Comparison of ENCODE assay signal across 15 cellular contexts in genomic region chr18:70292628-70293027, GRCh38. TPM values are rescaled to one million over a fixed set of nuclear protein-coding genes. Genes with fewer than 3 reads are reported as not detected.
DNase-seq lines count a peak whose midpoint lies in the region; ATAC-seq and TF ChIP-seq lines count a peak whose summit lies in the region.
"Had no signal": no experiment of that assay in that cellular context is flagged by ENCODE, and none has a peak within 500 bp of the region (broad histone marks: within the 10 kb centered on the region; RNA-seq: fewer than 3 reads in every experiment).

No MANE protein-coding gene starts in this region.

- TF ChIP-seq POLR2A in adrenal gland (IDR thresholded peaks at IDR 0.05) = no peak
- TF ChIP-seq POLR2A in testis (IDR thresholded peaks at IDR 0.05) = no peak

- H3K36me3 ChIP-seq in BLaER1 treated with 17β-estradiol and CSF1 and Interleukin-3, amounts not matched to agents 10 nM and 100 nM = peaks cover 0 to 26% (median 5%) of the 10 kb centered on the region in 11 experiments; a peak in 6 of 22 replicates
- H3K36me3 ChIP-seq in HEK293 (ENCODE audit: control insufficient read depth in 2 of 2, insufficient read depth in 1 of 2, low read length in 2 of 2) (no peaks in the 10 kb centered on the region; a peak in 1 of 3 replicates), mucosa of descending colon (ENCODE audit: low read depth) (no peaks in the 10 kb centered on the region), adrenal gland (replicated peaks in 1 of 2) (no peaks in the 10 kb centered on the region), testis (ENCODE audit: low read depth, missing control alignments) (no peaks in the 10 kb centered on the region)
- H3K36me3 ChIP-seq in CD8-positive, alpha-beta T cell (ENCODE audit: insufficient read depth, low read length) = no peaks in the 10 kb centered on the region
- H3K36me3 ChIP-seq: suprapubic skin had no signal

- H3K4me2 ChIP-seq in BLaER1 treated with 17β-estradiol and CSF1 and Interleukin-3, amounts not matched to agents 10 nM and 100 nM = peak overlapping the region; percentile 41 to 98 (median 73)

- H3K27ac Mint-ChIP-seq in WTC11 = peak overlapping the region; percentile 12
- no peak overlapping the region for H3K27ac Mint-ChIP-seq in CD8-positive, alpha-beta T cell
- H3K27ac Mint-ChIP-seq: activated B cell treated with CpG ODN at 0.5 μM for 24 hours; activated CD8-positive, alpha-beta T cell treated with anti-CD3 and anti-CD28 coated beads, Interleukin-2, amount 10 ng/mL, durations not matched to agents 7 days and 5 days; activated naive CD8-positive, alpha-beta T cell treated with anti-CD3 and anti-CD28 coated beads for 36 hours had no signal

- H3K4me3 ChIP-seq in BLaER1 treated with 17β-estradiol and CSF1 and Interleukin-3, amounts not matched to agents 10 nM and 100 nM = peak overlapping the region in 2 of 10 experiments; percentile 13 to 82; a peak in 2 of 20 replicates
- H3K4me3 ChIP-seq in HEK293 (ENCODE audit: low read depth, low read length) (no peak overlapping the region), mucosa of descending colon (no peak overlapping the region), adrenal gland (no peak overlapping the region), testis (no peak overlapping the region)
- H3K4me3 ChIP-seq in CD8-positive, alpha-beta T cell (ENCODE audit: low read depth, low read length) = no peak overlapping the region
- H3K4me3 ChIP-seq: suprapubic skin had no signal

- no peak overlapping the region for H3K4me3 Mint-ChIP-seq in WTC11
- H3K4me3 Mint-ChIP-seq in CD8-positive, alpha-beta T cell = no peak overlapping the region
- H3K4me3 Mint-ChIP-seq: activated B cell treated with CpG ODN at 0.5 μM for 24 hours; activated CD8-positive, alpha-beta T cell treated with anti-CD3 and anti-CD28 coated beads, Interleukin-2, amount 10 ng/mL, durations not matched to agents 7 days and 5 days; activated naive CD8-positive, alpha-beta T cell treated with anti-CD3 and anti-CD28 coated beads for 36 hours had no signal

- WGBS in adrenal gland, 4 donors = 57 to 76% (median 73%) methylated on average over 5 of the region's 5 CpGs
- 87 to 91% methylated on average over 5 of the region's 5 CpGs for WGBS in testis, 2 donors

- POLR2A ChIA-PET in HEK293 (lab: Yijun Ruan, JAX) = no interaction called here
- POLR2A ChIA-PET in WTC11 (lab: Charles Lee) = no interaction called here
- POLR2A ChIA-PET in CD8-positive, alpha-beta T cell (lab: Charles Lee) = no interaction called here

- peaks cover 0 to 5% (median 0%) of the 10 kb centered on the region in 11 experiments; a peak in 1 of 22 replicates for H3K9me3 ChIP-seq in BLaER1 treated with 17β-estradiol and CSF1 and Interleukin-3, amounts not matched to agents 10 nM and 100 nM (replicated peaks in 1 of 11)
- H3K9me3 ChIP-seq in HEK293 (ENCODE audit: control insufficient read depth, insufficient read depth, low read depth, low read length) (no peaks in the 10 kb centered on the region), mucosa of descending colon (no peaks in the 10 kb centered on the region), adrenal gland (replicated peaks in 1 of 3) (no peaks in the 10 kb centered on the region), testis (no peaks in the 10 kb centered on the region)
- no peaks in the 10 kb centered on the region for H3K9me3 ChIP-seq in CD8-positive, alpha-beta T cell (ENCODE audit: low read length)
- H3K9me3 ChIP-seq: suprapubic skin had no signal

- no peaks in the 10 kb centered on the region for H3K9me3 Mint-ChIP-seq in WTC11
- no peaks in the 10 kb centered on the region for H3K9me3 Mint-ChIP-seq in CD8-positive, alpha-beta T cell
- H3K9me3 Mint-ChIP-seq: activated B cell treated with CpG ODN at 0.5 μM for 24 hours; activated naive CD8-positive, alpha-beta T cell treated with anti-CD3 and anti-CD28 coated beads for 36 hours had no signal

- no peak for TF ChIP-seq CTCF in HEK293 (tag by site-specific recombination; IDR thresholded peaks at IDR 0.05)
- no peak for TF ChIP-seq CTCF in WTC11 (IDR thresholded peaks at IDR 0.05)
- TF ChIP-seq CTCF in mucosa of descending colon (IDR thresholded peaks at IDR 0.05) = no peak
- no peak for TF ChIP-seq CTCF in adrenal gland (IDR thresholded peaks at IDR 0.05)
- TF ChIP-seq CTCF in testis (IDR thresholded peaks at IDR 0.05) = no peak
- no peak for TF ChIP-seq CTCF in CD8-positive, alpha-beta T cell (IDR thresholded peaks at IDR 0.05)

- peak overlapping the region in 2 of 11 experiments; percentile 11 to 32; a peak in 2 of 22 replicates for H3K27ac ChIP-seq in BLaER1 treated with 17β-estradiol and CSF1 and Interleukin-3, amounts not matched to agents 10 nM and 100 nM
- H3K27ac ChIP-seq in HEK293 (ENCODE audit: extremely low read depth, low read depth, low read length) (no peak overlapping the region; the same call in 1 of the 2 replicates), adrenal gland (peak overlapping the region in 1 of 5 donors; percentile 28), testis (no peak overlapping the region)
- no peak overlapping the region for H3K27ac ChIP-seq in CD8-positive, alpha-beta T cell (ENCODE audit: low read depth, low read length)
- H3K27ac ChIP-seq: HL-60, suprapubic skin had no signal

- CTCF ChIA-PET in HEK293 (lab: Yijun Ruan, JAX) (interaction anchor here (1.5 kb wide), 1 partner anchor 142 kb away, joined by 3 read pairs; no protein-coding TSS in a partner anchor), WTC11 (lab: Charles Lee) (interaction anchor here (1.0 kb wide), 1 partner anchor 141 kb away, joined by 3 read pairs; no protein-coding TSS in a partner anchor)
- CTCF ChIA-PET in CD8-positive, alpha-beta T cell (lab: Charles Lee) = no interaction called here

- intact Hi-C loops in mucosa of descending colon (cut with DNase I, micrococcal nuclease) (loop anchor here in 1 of 2 donors (10.0 kb wide), 1 partner anchor 88 kb away; the partner anchor contains the start of gene RTTN), adrenal gland (cut with DNase I) (no loop called here), testis (cut with DNase I; ENCODE audit: low total_unique reads) (no loop called here)
- intact Hi-C loops in CD8-positive, alpha-beta T cell (cut with DNase I, micrococcal nuclease) = no loop called here

- H3K27me3 Mint-ChIP-seq in WTC11 (ENCODE audit: low read depth) = peaks cover 2% of the 10 kb centered on the region; the same call in 1 of the 2 replicates
- peaks cover 39% of the 10 kb centered on the region for H3K27me3 Mint-ChIP-seq in CD8-positive, alpha-beta T cell (ENCODE audit: low read depth)

- peaks cover 61% of the 10 kb centered on the region for H3K4me1 Mint-ChIP-seq in WTC11
- peaks cover 11% of the 10 kb centered on the region for H3K4me1 Mint-ChIP-seq in CD8-positive, alpha-beta T cell (ENCODE audit: low read depth)

- DNase-seq in WTC11 (ENCODE audit: low spot score) (no peak), mucosa of descending colon (peak in 2 of 3 donors; percentile 33 to 42), adrenal gland (no peak), testis (no peak), NCI-H774 (lab: John Stamatoyannopoulos, UW) (no peak)
- DNase-seq in CD8-positive, alpha-beta T cell = no peak
- DNase-seq: activated B cell treated with CpG ODN at 0.5 μM for 24 hours; activated CD8-positive, alpha-beta T cell treated with anti-CD3 and anti-CD28 coated beads, Interleukin-2, amount 10 ng/mL, durations not matched to agents 7 days and 5 days; activated naive CD8-positive, alpha-beta T cell treated with anti-CD3 and anti-CD28 coated beads for 36 hours; effector CD4-positive, alpha-beta T cell; stimulated activated CD4-positive, alpha-beta T cell treated with anti-CD3 and anti-CD28 coated beads, Interleukin-4, amount 100 ng/mL, for 4 hours had no signal

- H3K4me1 ChIP-seq in BLaER1 treated with 17β-estradiol and CSF1 and Interleukin-3, amounts not matched to agents 10 nM and 100 nM = peaks cover 53 to 82% (median 59%) of the 10 kb centered on the region in 10 experiments
- H3K4me1 ChIP-seq in HEK293 (ENCODE audit: control insufficient read depth, insufficient read depth, low read length) (peaks cover 32% of the 10 kb centered on the region), mucosa of descending colon (ENCODE audit: low read depth) (peaks cover 31% of the 10 kb centered on the region), adrenal gland (replicated peaks in 1 of 2) (peaks cover 25 to 72% of the 10 kb centered on the region in 2 donors), testis (peaks cover 14% of the 10 kb centered on the region)
- no peaks in the 10 kb centered on the region for H3K4me1 ChIP-seq in CD8-positive, alpha-beta T cell (ENCODE audit: insufficient read depth, low read length)

- ATAC-seq in WTC11 (no peak), mucosa of descending colon (peak; percentile 62)
- ATAC-seq in CD8-positive, alpha-beta T cell = no peak
- ATAC-seq: activated CD8-positive, alpha-beta T cell treated with anti-CD3 and anti-CD28 coated beads, Interleukin-2, amount 10 ng/mL, durations not matched to agents 7 days and 5 days had no signal

- H3K36me3 Mint-ChIP-seq in WTC11 = no peaks in the 10 kb centered on the region
- no peaks in the 10 kb centered on the region for H3K36me3 Mint-ChIP-seq in CD8-positive, alpha-beta T cell
- H3K36me3 Mint-ChIP-seq: activated naive CD8-positive, alpha-beta T cell treated with anti-CD3 and anti-CD28 coated beads for 36 hours had no signal

- peak overlapping the region in 2 of 11 experiments; percentile 3 to 15; a peak in 1 of 22 replicates for H3K9ac ChIP-seq in BLaER1 treated with 17β-estradiol and CSF1 and Interleukin-3, amounts not matched to agents 10 nM and 100 nM

- H3K27me3 ChIP-seq in BLaER1 treated with 17β-estradiol and CSF1 and Interleukin-3, amounts not matched to agents 10 nM and 100 nM = no peaks in the 10 kb centered on the region
- H3K27me3 ChIP-seq in adrenal gland (no peaks in the 10 kb centered on the region), testis (no peaks in the 10 kb centered on the region)
- H3K27me3 ChIP-seq in CD8-positive, alpha-beta T cell (ENCODE audit: insufficient read depth, low read length) = no peaks in the 10 kb centered on the region
- H3K27me3 ChIP-seq: suprapubic skin had no signal

- peaks cover 66 to 86% (median 79%) of the 10 kb centered on the region in 11 experiments for H4K20me1 ChIP-seq in BLaER1 treated with 17β-estradiol and CSF1 and Interleukin-3, amounts not matched to agents 10 nM and 100 nM

TF ChIP-seq in HEK293, 187 proteins besides CTCF, POLR2A, EP300 and RAD21 (continues in another document):
- TF ChIP-seq ZFP3 (tag by site-specific recombination; IDR thresholded peaks at IDR 0.05; ENCODE audit: low read depth) = no peak
- peak; percentile 83 for TF ChIP-seq ZNF530 (tag by site-specific recombination; IDR thresholded peaks at IDR 0.05; ENCODE audit: low read depth)

TF ChIP-seq in WTC11, 78 proteins besides CTCF, POLR2A, EP300 and RAD21 (continues in another document):
- TF ChIP-seq TEAD4 (CRISPR knock-in tag; IDR thresholded peaks at IDR 0.05) (no peak), ZNF138 (CRISPR knock-in tag; conservative IDR thresholded peaks at IDR 0.05) (no peak), CBFB (CRISPR knock-in tag; IDR thresholded peaks at IDR 0.05; ENCODE audit: low read depth) (no peak)

RNA-seq across cellular contexts. Expression of gene SOCS6, which starts 3.8 kb away (rescaled TPM):
- total RNA-seq in WTC11 (2021) = 12.2 to 16.5 TPM (median 14.5 TPM) in 3 replicates
- 10 to 100 TPM; 37.2 to 49.6 (median 39.7) TPM for total RNA-seq in mucosa of descending colon
- total RNA-seq in adrenal gland = 10 to 100 TPM; 14.2 to 25.5 (median 19.5) TPM
- polyA plus RNA-seq in adrenal gland = 10 to 100 TPM in 1 of 3 donors, 1 to 10 TPM in 2; 4.3 to 16.1 (median 4.9) TPM
- 10 to 100 TPM; 20.9 to 22.9 TPM for total RNA-seq in testis
- 12.7 TPM for polyA plus RNA-seq in testis (ENCODE audit: insufficient read depth, low read depth, low replicate concordance)
- 1 to 10 TPM in 1 of 2 experiments, under 1 TPM in 1; 0.90 to 1.2 TPM for total RNA-seq in CD8-positive, alpha-beta T cell

Comparison
In these comparisons a context has a peak if more than half of its experiments do, and no peak if none do; other contexts are left out.
1. DNase-seq: peak in mucosa of descending colon (2 of 3); none in WTC11 (single experiment), adrenal gland (0 of 7), testis (single experiment), CD8-positive, alpha-beta T cell (0 of 7) and NCI-H774 (single experiment).